Comparison of ENCODE assay signal across 9 cellular contexts in the genomic region with DNA sequence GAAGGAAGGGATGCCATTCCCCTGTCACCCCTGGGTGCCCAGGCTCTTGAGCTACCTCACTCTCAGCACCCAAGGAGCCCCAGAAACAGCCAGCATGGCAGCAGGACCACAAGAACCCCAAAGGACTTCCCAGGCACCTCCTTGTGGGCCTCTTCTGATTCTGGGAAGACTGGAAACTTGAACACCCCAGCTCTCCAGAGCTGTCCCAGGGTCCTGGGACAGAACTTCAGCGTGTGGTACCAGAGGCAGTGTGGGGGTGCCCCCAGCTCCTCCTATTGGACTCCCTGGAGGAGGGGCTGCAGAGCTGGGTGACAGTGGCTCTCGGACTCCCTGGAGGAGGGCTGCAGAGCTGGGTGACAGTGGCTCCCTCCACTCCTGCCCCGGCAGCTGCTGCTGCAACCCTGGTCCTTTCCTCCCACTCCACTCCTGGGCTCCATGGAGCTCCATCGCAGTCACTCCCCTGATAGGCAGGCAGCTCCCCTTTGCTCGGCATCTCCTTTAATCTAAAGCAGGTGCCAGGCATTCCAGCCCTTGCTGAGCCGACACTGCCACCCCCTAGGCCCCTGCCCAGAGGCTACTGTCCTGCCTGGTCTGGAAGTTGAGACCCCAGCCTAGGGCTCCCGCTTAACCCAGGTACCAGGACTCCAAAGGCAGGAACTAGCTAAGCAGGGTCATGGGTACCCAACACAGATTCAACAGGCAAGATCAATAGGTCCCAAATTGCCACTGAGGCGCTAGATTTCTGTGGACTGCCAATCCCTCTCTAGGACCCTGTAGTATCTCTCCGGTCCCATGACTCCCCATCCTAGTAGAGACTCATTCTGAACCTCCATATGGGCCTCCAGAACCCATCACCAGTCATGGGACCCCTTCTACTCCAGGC.
A peak's percentile ranks its signal among the peaks of the same experiment; 100 is the strongest.
DNase-seq lines count a peak whose midpoint lies in the region; ATAC-seq and TF ChIP-seq lines count a peak whose summit lies in the region.
"Had no signal": no experiment of that assay in that cellular context is flagged by ENCODE, and none has a peak within 500 bp of the region (broad histone marks: within the 10 kb centered on the region; RNA-seq: fewer than 3 reads in every experiment).

No MANE protein-coding gene starts in this region.

- H3K27ac ChIP-seq in angular gyrus (ENCODE audit: low read depth, low read length) (peak overlapping the region; percentile 1), iPS-20b (ENCODE audit: low read length) (no peak overlapping the region)
- H3K27ac ChIP-seq: WERI-Rb-1 had no signal

- peak overlapping the region; percentile 84 to 89 for H3K4me3 Mint-ChIP-seq in stimulated activated naive CD8-positive, alpha-beta T cell treated with anti-CD3 and anti-CD28 coated beads, Interleukin-15, amount 100 ng/mL, for 72 hours

- H3K4me3 ChIP-seq in HFF-Myc (replicated peaks; ENCODE audit: low read depth, low read length) (peak overlapping the region; percentile 98), iPS-20b (ENCODE audit: low read length) (peak overlapping the region; percentile 98)

- peak overlapping the region; percentile 75; the same call in 1 of the 2 replicates for H3K9ac ChIP-seq in iPS-20b (ENCODE audit: low read depth, low read length)

- no peaks in the 10 kb centered on the region for H3K36me3 ChIP-seq in iPS-20b (ENCODE audit: insufficient read depth, low read depth, low read length)
- H3K36me3 ChIP-seq: WERI-Rb-1 had no signal

- H3K27me3 Mint-ChIP-seq in stimulated activated naive CD8-positive, alpha-beta T cell treated with anti-CD3 and anti-CD28 coated beads, Interleukin-15, amount 100 ng/mL, for 72 hours = no peaks in the 10 kb centered on the region

- H3K27ac Mint-ChIP-seq in stimulated activated naive CD8-positive, alpha-beta T cell treated with anti-CD3 and anti-CD28 coated beads, Interleukin-15, amount 100 ng/mL, for 72 hours = peak overlapping the region; percentile 66 to 71

- peaks cover 62% of the 10 kb centered on the region for H3K4me1 ChIP-seq in iPS-20b (ENCODE audit: insufficient read depth, low read length)

- TF ChIP-seq CTCF in HFF-Myc (IDR thresholded peaks at IDR 0.05; ENCODE audit: low read depth, low read length, missing control alignments) = no peak

- no peak for DNase-seq in HFF-Myc (ENCODE audit: extremely low read depth, low read depth)
- peak in 1 of 2 donors; percentile 21 for DNase-seq in stimulated activated naive CD8-positive, alpha-beta T cell treated with anti-CD3 and anti-CD28 coated beads, Interleukin-15, amount 100 ng/mL, for 72 hours
- DNase-seq in HuH-7 (ENCODE audit: low spot score) = no peak
- DNase-seq in C1 segment of cervical spinal cord (lab: John Stamatoyannopoulos, UW) = no peak
- no peak for DNase-seq in NCI-H1930 (lab: John Stamatoyannopoulos, UW)
- no peak for DNase-seq in D341Med (ENCODE audit: low spot score)
- DNase-seq: WERI-Rb-1 had no signal

- H3K9me3 ChIP-seq in iPS-20b (ENCODE audit: insufficient read depth, low read depth, low read length) = no peaks in the 10 kb centered on the region

- ATAC-seq in stimulated activated naive CD8-positive, alpha-beta T cell treated with anti-CD3 and anti-CD28 coated beads, Interleukin-15, amount 100 ng/mL, for 72 hours = no peak

- peaks cover 87% of the 10 kb centered on the region for H3K4me1 Mint-ChIP-seq in stimulated activated naive CD8-positive, alpha-beta T cell treated with anti-CD3 and anti-CD28 coated beads, Interleukin-15, amount 100 ng/mL, for 72 hours

- peaks cover 16% of the 10 kb centered on the region for H3K27me3 ChIP-seq in iPS-20b (ENCODE audit: insufficient read depth, low read length)

- no peaks in the 10 kb centered on the region for H3K9me3 Mint-ChIP-seq in stimulated activated naive CD8-positive, alpha-beta T cell treated with anti-CD3 and anti-CD28 coated beads, Interleukin-15, amount 100 ng/mL, for 72 hours
